Comparison of ENCODE assay signal across 11 cellular contexts in the genomic region with DNA sequence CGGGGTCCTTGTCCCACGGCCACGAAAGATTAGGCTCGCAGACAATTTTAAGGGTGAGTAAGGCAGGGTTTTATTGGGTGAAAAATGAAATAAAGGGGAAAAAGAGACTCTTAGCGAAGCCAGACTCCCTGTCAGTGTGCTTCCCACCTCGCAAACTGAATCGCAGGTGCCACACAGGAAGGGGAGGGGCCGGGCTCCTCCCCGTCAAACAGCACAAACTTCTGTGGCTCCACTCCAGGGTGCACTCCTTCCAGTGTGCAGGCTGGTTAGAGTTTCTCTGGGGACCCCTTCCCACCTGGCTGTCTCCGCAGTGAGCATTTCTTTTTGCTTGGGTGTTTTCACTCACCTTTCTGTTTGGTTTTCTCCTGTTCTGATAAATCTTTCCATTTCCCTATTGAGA.
"Had no signal": no experiment of that assay in that cellular context is flagged by ENCODE, and none has a peak within 500 bp of the region (broad histone marks: within the 10 kb centered on the region; RNA-seq: fewer than 3 reads in every experiment).

No MANE protein-coding gene starts in this region.

- H3K4me3 ChIP-seq: tibial nerve had no signal

- ATAC-seq: activated T-cell treated with anti-CD3 and anti-CD28 coated beads, Interleukin-2, amount 50 U/mL, for 72 hours had no signal

- DNase-seq: activated gamma-delta T cell; activated T-cell treated with anti-CD3 and anti-CD28 coated beads, Interleukin-2, amount 50 U/mL, for 72 hours; aorta; effector CD8-positive, alpha-beta T cell; foreskin fibroblast; hippocampal formation; mesendoderm; nucleus accumbens; stimulated activated CD4-positive, alpha-beta T cell treated with anti-CD3 and anti-CD28 coated beads, Interleukin-4, amount 100 ng/mL, for 1 hour; substantia nigra had no signal

- H3K27ac ChIP-seq: tibial nerve had no signal

- H3K36me3 ChIP-seq: tibial nerve had no signal

- H3K4me1 ChIP-seq: tibial nerve had no signal

- H3K27me3 ChIP-seq: tibial nerve had no signal
